Comparison of ENCODE assay signal across 1 cellular context in the genomic region with DNA sequence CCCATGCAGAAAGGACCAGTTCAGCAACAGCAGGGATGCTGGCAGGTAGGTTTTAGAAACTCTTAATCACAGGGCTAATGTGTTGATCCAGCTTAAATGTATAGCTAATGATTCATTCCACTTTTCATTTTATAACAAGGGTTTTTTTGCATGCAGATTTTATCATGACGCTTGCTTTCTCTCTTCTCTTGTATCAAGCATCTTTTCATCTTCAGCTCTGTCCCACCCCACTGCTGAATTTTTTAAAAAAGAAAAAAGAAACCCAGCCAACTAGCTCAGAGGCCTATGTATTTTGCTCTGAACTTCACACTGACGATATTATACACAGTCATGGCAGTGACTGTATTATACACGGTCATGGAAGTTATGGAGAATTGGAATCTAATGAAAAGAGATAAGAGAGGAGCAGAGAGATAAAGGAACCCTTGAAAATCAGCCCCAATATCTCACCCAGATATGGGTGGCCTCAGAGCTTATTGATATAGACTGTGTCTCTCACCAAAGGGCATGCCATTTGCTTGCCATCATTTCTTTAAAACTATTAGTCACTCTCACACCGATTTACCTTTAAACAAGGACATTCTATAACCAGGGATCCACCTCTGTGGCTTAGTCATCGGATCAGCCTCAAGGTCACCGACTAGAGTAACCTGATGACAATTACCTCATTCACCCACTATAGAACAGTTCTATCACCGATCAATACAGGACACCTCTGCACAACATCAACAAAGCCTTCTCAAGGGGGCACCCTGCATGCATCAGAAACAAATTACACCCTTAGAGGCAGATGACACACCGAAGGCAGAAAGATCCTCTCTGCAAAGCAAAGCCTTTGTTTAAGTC.
TF ChIP-seq lines count a peak whose summit lies in the region.

No MANE protein-coding gene starts in this region.

TF ChIP-seq in HepG2, 621 proteins besides CTCF, POLR2A, EP300 and RAD21 (continued from another document and continues in another):
- TF ChIP-seq, protein P1, sequence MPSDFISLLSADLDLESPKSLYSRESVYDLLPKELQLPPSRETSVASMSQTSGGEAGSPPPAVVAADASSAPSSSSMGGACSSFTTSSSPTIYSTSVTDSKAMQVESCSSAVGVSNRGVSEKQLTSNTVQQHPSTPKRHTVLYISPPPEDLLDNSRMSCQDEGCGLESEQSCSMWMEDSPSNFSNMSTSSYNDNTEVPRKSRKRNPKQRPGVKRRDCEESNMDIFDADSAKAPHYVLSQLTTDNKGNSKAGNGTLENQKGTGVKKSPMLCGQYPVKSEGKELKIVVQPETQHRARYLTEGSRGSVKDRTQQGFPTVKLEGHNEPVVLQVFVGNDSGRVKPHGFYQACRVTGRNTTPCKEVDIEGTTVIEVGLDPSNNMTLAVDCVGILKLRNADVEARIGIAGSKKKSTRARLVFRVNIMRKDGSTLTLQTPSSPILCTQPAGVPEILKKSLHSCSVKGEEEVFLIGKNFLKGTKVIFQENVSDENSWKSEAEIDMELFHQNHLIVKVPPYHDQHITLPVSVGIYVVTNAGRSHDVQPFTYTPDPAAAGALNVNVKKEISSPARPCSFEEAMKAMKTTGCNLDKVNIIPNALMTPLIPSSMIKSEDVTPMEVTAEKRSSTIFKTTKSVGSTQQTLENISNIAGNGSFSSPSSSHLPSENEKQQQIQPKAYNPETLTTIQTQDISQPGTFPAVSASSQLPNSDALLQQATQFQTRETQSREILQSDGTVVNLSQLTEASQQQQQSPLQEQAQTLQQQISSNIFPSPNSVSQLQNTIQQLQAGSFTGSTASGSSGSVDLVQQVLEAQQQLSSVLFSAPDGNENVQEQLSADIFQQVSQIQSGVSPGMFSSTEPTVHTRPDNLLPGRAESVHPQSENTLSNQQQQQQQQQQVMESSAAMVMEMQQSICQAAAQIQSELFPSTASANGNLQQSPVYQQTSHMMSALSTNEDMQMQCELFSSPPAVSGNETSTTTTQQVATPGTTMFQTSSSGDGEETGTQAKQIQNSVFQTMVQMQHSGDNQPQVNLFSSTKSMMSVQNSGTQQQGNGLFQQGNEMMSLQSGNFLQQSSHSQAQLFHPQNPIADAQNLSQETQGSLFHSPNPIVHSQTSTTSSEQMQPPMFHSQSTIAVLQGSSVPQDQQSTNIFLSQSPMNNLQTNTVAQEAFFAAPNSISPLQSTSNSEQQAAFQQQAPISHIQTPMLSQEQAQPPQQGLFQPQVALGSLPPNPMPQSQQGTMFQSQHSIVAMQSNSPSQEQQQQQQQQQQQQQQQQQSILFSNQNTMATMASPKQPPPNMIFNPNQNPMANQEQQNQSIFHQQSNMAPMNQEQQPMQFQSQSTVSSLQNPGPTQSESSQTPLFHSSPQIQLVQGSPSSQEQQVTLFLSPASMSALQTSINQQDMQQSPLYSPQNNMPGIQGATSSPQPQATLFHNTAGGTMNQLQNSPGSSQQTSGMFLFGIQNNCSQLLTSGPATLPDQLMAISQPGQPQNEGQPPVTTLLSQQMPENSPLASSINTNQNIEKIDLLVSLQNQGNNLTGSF (CRISPR knock-in tag; IDR thresholded peaks at IDR 0.05), result no peak
- TF ChIP-seq MXD4 (CRISPR knock-in tag; IDR thresholded peaks at IDR 0.05) (peak; percentile 56; the same call in 1 of the 2 replicates), ZBTB20 (CRISPR knock-in tag; IDR thresholded peaks at IDR 0.05; ENCODE audit: borderline replicate concordance, low read depth) (peak; percentile 94), ZFP37 (CRISPR knock-in tag; IDR thresholded peaks at IDR 0.05; ENCODE audit: borderline replicate concordance) (peak; percentile 54; the same call in 1 of the 2 replicates), ZKSCAN8 (CRISPR knock-in tag; IDR thresholded peaks at IDR 0.05; ENCODE audit: borderline replicate concordance) (peak; percentile 88; the same call in 1 of the 2 replicates), KLF12 (CRISPR knock-in tag; IDR thresholded peaks at IDR 0.05; ENCODE audit: borderline replicate concordance) (no peak), SALL1 (CRISPR knock-in tag; IDR thresholded peaks at IDR 0.05) (peak; percentile 92), KDM1A (CRISPR knock-in tag; IDR thresholded peaks at IDR 0.05) (no peak), HOXA7 (CRISPR knock-in tag; IDR thresholded peaks at IDR 0.05) (no peak), ISL2 (CRISPR knock-in tag; IDR thresholded peaks at IDR 0.05) (peak; percentile 84), PHF21A (CRISPR knock-in tag; IDR thresholded peaks at IDR 0.05) (peak; percentile 90), ZNF121 (CRISPR knock-in tag; IDR thresholded peaks at IDR 0.05) (no peak), ZEB1 (IDR thresholded peaks at IDR 0.05; ENCODE audit: insufficient replicate concordance, low read depth) (peak; percentile 73), TBL1XR1 (IDR thresholded peaks at IDR 0.05; ENCODE audit: borderline replicate concordance, low read length, partially characterized antibody) (peak; percentile 76), ZNF850 (CRISPR knock-in tag; conservative IDR thresholded peaks at IDR 0.05) (no peak), ZNF619 (CRISPR knock-in tag; IDR thresholded peaks at IDR 0.05) (no peak), ZNF792 (CRISPR knock-in tag; IDR thresholded peaks at IDR 0.05) (peak; percentile 74), RBAK (CRISPR knock-in tag; IDR thresholded peaks at IDR 0.05) (no peak), FOXA3 (CRISPR knock-in tag; IDR thresholded peaks at IDR 0.05) (peak; percentile 90), ZNF3 (CRISPR knock-in tag; IDR thresholded peaks at IDR 0.05) (peak; percentile 99), FOSL2 (CRISPR knock-in tag; IDR thresholded peaks at IDR 0.05) (peak; percentile 99), RXRA (CRISPR knock-in tag; IDR thresholded peaks at IDR 0.05) (peak; percentile 52; the same call in 1 of the 2 replicates), ZNF703 (CRISPR knock-in tag; IDR thresholded peaks at IDR 0.05; ENCODE audit: borderline replicate concordance) (no peak), RARG (CRISPR knock-in tag; IDR thresholded peaks at IDR 0.05; ENCODE audit: low read depth) (no peak), SP4 (CRISPR knock-in tag; IDR thresholded peaks at IDR 0.05) (no peak), ZFP1 (CRISPR knock-in tag; IDR thresholded peaks at IDR 0.05) (0 out of 2 replicates have a peak, but pooled peaks have one; percentile 77), HOXA3 (CRISPR knock-in tag; IDR thresholded peaks at IDR 0.05) (peak; percentile 60; the same call in 1 of the 2 replicates)
- TF ChIP-seq, protein P2, sequence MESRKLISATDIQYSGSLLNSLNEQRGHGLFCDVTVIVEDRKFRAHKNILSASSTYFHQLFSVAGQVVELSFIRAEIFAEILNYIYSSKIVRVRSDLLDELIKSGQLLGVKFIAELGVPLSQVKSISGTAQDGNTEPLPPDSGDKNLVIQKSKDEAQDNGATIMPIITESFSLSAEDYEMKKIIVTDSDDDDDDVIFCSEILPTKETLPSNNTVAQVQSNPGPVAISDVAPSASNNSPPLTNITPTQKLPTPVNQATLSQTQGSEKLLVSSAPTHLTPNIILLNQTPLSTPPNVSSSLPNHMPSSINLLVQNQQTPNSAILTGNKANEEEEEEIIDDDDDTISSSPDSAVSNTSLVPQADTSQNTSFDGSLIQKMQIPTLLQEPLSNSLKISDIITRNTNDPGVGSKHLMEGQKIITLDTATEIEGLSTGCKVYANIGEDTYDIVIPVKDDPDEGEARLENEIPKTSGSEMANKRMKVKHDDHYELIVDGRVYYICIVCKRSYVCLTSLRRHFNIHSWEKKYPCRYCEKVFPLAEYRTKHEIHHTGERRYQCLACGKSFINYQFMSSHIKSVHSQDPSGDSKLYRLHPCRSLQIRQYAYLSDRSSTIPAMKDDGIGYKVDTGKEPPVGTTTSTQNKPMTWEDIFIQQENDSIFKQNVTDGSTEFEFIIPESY (CRISPR knock-in tag; IDR thresholded peaks at IDR 0.05), result peak; percentile 46; the same call in 1 of the 2 replicates
- TF ChIP-seq, protein P3, sequence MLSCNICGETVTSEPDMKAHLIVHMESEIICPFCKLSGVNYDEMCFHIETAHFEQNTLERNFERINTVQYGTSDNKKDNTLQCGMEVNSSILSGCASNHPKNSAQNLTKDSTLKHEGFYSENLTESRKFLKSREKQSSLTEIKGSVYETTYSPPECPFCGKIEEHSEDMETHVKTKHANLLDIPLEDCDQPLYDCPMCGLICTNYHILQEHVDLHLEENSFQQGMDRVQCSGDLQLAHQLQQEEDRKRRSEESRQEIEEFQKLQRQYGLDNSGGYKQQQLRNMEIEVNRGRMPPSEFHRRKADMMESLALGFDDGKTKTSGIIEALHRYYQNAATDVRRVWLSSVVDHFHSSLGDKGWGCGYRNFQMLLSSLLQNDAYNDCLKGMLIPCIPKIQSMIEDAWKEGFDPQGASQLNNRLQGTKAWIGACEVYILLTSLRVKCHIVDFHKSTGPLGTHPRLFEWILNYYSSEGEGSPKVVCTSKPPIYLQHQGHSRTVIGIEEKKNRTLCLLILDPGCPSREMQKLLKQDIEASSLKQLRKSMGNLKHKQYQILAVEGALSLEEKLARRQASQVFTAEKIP (CRISPR knock-in tag; IDR thresholded peaks at IDR 0.05; ENCODE audit: borderline replicate concordance), result no peak
- TF ChIP-seq, protein P4, sequence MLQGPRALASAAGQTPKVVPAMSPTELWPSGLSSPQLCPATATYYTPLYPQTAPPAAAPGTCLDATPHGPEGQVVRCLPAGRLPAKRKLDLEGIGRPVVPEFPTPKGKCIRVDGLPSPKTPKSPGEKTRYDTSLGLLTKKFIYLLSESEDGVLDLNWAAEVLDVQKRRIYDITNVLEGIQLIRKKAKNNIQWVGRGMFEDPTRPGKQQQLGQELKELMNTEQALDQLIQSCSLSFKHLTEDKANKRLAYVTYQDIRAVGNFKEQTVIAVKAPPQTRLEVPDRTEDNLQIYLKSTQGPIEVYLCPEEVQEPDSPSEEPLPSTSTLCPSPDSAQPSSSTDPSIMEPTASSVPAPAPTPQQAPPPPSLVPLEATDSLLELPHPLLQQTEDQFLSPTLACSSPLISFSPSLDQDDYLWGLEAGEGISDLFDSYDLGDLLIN (CRISPR knock-in tag; IDR thresholded peaks at IDR 0.05; ENCODE audit: borderline replicate concordance), result no peak
- TF ChIP-seq, protein P5, sequence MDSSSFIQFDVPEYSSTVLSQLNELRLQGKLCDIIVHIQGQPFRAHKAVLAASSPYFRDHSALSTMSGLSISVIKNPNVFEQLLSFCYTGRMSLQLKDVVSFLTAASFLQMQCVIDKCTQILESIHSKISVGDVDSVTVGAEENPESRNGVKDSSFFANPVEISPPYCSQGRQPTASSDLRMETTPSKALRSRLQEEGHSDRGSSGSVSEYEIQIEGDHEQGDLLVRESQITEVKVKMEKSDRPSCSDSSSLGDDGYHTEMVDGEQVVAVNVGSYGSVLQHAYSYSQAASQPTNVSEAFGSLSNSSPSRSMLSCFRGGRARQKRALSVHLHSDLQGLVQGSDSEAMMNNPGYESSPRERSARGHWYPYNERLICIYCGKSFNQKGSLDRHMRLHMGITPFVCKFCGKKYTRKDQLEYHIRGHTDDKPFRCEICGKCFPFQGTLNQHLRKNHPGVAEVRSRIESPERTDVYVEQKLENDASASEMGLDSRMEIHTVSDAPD (CRISPR knock-in tag; IDR thresholded peaks at IDR 0.05), result peak; percentile 36; the same call in 1 of the 2 replicates
- TF ChIP-seq, protein P6, sequence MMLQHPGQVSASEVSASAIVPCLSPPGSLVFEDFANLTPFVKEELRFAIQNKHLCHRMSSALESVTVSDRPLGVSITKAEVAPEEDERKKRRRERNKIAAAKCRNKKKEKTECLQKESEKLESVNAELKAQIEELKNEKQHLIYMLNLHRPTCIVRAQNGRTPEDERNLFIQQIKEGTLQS (CRISPR knock-in tag; IDR thresholded peaks at IDR 0.05), result peak; percentile 91
- TF ChIP-seq, protein P7, sequence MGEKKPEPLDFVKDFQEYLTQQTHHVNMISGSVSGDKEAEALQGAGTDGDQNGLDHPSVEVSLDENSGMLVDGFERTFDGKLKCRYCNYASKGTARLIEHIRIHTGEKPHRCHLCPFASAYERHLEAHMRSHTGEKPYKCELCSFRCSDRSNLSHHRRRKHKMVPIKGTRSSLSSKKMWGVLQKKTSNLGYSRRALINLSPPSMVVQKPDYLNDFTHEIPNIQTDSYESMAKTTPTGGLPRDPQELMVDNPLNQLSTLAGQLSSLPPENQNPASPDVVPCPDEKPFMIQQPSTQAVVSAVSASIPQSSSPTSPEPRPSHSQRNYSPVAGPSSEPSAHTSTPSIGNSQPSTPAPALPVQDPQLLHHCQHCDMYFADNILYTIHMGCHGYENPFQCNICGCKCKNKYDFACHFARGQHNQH (CRISPR knock-in tag; IDR thresholded peaks at IDR 0.05), result peak; percentile 91
- TF ChIP-seq, protein P8, sequence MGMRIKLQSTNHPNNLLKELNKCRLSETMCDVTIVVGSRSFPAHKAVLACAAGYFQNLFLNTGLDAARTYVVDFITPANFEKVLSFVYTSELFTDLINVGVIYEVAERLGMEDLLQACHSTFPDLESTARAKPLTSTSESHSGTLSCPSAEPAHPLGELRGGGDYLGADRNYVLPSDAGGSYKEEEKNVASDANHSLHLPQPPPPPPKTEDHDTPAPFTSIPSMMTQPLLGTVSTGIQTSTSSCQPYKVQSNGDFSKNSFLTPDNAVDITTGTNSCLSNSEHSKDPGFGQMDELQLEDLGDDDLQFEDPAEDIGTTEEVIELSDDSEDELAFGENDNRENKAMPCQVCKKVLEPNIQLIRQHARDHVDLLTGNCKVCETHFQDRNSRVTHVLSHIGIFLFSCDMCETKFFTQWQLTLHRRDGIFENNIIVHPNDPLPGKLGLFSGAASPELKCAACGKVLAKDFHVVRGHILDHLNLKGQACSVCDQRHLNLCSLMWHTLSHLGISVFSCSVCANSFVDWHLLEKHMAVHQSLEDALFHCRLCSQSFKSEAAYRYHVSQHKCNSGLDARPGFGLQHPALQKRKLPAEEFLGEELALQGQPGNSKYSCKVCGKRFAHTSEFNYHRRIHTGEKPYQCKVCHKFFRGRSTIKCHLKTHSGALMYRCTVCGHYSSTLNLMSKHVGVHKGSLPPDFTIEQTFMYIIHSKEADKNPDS (CRISPR knock-in tag; IDR thresholded peaks at IDR 0.05), result no peak
- TF ChIP-seq, protein P9, sequence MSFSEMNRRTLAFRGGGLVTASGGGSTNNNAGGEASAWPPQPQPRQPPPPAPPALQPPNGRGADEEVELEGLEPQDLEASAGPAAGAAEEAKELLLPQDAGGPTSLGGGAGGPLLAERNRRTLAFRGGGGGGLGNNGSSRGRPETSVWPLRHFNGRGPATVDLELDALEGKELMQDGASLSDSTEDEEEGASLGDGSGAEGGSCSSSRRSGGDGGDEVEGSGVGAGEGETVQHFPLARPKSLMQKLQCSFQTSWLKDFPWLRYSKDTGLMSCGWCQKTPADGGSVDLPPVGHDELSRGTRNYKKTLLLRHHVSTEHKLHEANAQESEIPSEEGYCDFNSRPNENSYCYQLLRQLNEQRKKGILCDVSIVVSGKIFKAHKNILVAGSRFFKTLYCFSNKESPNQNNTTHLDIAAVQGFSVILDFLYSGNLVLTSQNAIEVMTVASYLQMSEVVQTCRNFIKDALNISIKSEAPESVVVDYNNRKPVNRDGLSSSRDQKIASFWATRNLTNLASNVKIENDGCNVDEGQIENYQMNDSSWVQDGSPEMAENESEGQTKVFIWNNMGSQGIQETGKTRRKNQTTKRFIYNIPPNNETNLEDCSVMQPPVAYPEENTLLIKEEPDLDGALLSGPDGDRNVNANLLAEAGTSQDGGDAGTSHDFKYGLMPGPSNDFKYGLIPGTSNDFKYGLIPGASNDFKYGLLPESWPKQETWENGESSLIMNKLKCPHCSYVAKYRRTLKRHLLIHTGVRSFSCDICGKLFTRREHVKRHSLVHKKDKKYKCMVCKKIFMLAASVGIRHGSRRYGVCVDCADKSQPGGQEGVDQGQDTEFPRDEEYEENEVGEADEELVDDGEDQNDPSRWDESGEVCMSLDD (CRISPR knock-in tag; IDR thresholded peaks at IDR 0.05; ENCODE audit: borderline replicate concordance), result peak; percentile 52; the same call in 1 of the 2 replicates
